In the genomic region with DNA sequence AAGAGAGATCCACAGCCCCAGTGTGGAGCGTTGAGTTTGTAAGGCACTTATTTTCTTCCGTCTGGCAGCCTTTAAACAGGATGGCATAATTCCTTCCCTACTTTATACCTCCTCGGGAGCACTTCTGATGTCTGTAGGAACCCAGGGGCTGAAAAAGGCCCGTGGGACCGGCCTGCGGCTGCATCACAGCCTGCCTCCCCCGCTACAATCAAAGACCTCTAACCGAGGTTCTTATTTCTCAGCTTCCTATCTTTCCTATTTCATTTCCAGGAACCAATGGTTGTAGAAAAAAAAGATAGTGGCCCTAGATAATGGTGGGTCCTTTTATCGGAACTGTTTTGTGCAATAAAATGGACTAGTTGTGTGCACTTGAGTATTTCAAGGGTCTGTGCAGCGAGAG, we compare ENCODE assay signal across 27 cellular contexts. TPM values are rescaled to one million over a fixed set of nuclear protein-coding genes. Genes with fewer than 3 reads are reported as not detected.
A peak's percentile ranks its signal among the peaks of the same experiment; 100 is the strongest.
DNase-seq lines count a peak whose midpoint lies in the region; ATAC-seq and TF ChIP-seq lines count a peak whose summit lies in the region.
"Had no signal": no experiment of that assay in that cellular context is flagged by ENCODE, and none has a peak within 500 bp of the region (broad histone marks: within the 10 kb centered on the region; RNA-seq: fewer than 3 reads in every experiment).

No MANE protein-coding gene starts in this region.

- no peak overlapping the region for H3K9ac ChIP-seq in BLaER1
- H3K9ac ChIP-seq: GM23248 had no signal

- H2AFZ ChIP-seq in osteoblast (ENCODE audit: low read length) = no peak overlapping the region
- H2AFZ ChIP-seq: GM23248 had no signal

- H3K4me1 ChIP-seq in BLaER1 = peaks cover 29% of the 10 kb centered on the region
- H3K4me1 ChIP-seq in osteoblast (ENCODE audit: insufficient read depth, low read length) = peaks cover 6% of the 10 kb centered on the region

- ATAC-seq in left lobe of liver = no peak
- ATAC-seq in HG02763 (IDR thresholded peaks at IDR 0.05; ENCODE audit: unreplicated experiment) = no peak
- ATAC-seq in GM21447 (IDR thresholded peaks at IDR 0.05; ENCODE audit: unreplicated experiment) = no peak
- ATAC-seq: HepG2, K562, PC-3 had no signal

- H3K4me2 ChIP-seq in BLaER1 = peak overlapping the region; percentile 48
- no peak overlapping the region for H3K4me2 ChIP-seq in osteoblast (ENCODE audit: insufficient read depth, low read length)

- no peaks in the 10 kb centered on the region for H3K79me2 ChIP-seq in osteoblast (ENCODE audit: insufficient read depth, low read length)

- no peaks in the 10 kb centered on the region for H3K9me3 ChIP-seq in BLaER1
- no peaks in the 10 kb centered on the region for H3K9me3 ChIP-seq in osteoblast (ENCODE audit: low read depth, low read length)
- H3K9me3 ChIP-seq: SJSA1 had no signal

- H4K20me1 ChIP-seq in BLaER1 (no peaks in the 10 kb centered on the region), osteoblast (ENCODE audit: insufficient read depth, low read length) (no peaks in the 10 kb centered on the region)

- H3K27me3 ChIP-seq in BLaER1 (no peaks in the 10 kb centered on the region), osteoblast (ENCODE audit: insufficient read depth, low read length) (peaks cover 11% of the 10 kb centered on the region)

- no peak for TF ChIP-seq CTCF in osteoblast (IDR thresholded peaks at IDR 0.05; ENCODE audit: extremely low read depth, low read depth, low read length)

- H3K4me3 ChIP-seq in BLaER1 (no peak overlapping the region), osteoblast (ENCODE audit: insufficient read depth, low read length) (no peak overlapping the region)
- H3K4me3 ChIP-seq: GM23248, K562, SJSA1 had no signal

- DNase-seq in OCI-M1 (lab: John Stamatoyannopoulos, UW) (peak; percentile 27), left lobe of liver (ENCODE audit: low spot score) (peak; percentile 12), osteoblast (ENCODE audit: insufficient read length, low spot score, missing footprints) (peak; percentile 62), germinal center (ENCODE audit: low spot score) (no peak)
- DNase-seq: C1 segment of cervical spinal cord; CD4-positive, alpha-beta memory T cell; COR-L47; DMS79 treated with DMSO at 0.1 percent for 48 hours; GM23248; H7; Kasumi-1; NCI-H1092 treated with DMSO at 0.1 percent for 48 hours; NCI-H1436; NCI-H187; NCI-H2081 treated with DMSO at 0.1 percent for 48 hours; NCI-H2171; NCI-H345; NCI-H510A treated with DMSO at 0.1 percent for 48 hours; PC-3; Right ventricle myocardium superior; RPMI8226 had no signal

- H3K36me3 ChIP-seq in BLaER1 (no peaks in the 10 kb centered on the region), osteoblast (ENCODE audit: insufficient read depth, low read length) (no peaks in the 10 kb centered on the region)

- H3K27ac ChIP-seq in BLaER1 = no peak overlapping the region
- H3K27ac ChIP-seq in osteoblast (ENCODE audit: low read depth, low read length) = no peak overlapping the region
- H3K27ac ChIP-seq: GM23248, SJSA1 had no signal

RNA-seq across cellular contexts. Expression of gene CTBP2, which starts 4.1 kb away (rescaled TPM):
- total RNA-seq in left lobe of liver (5.8 TPM), osteoblast (65.1 and 65.9 TPM in 2 replicates)
- total RNA-seq: HepG2 had no signal
